Comparison of ENCODE assay signal across 11 cellular contexts in the genomic region with DNA sequence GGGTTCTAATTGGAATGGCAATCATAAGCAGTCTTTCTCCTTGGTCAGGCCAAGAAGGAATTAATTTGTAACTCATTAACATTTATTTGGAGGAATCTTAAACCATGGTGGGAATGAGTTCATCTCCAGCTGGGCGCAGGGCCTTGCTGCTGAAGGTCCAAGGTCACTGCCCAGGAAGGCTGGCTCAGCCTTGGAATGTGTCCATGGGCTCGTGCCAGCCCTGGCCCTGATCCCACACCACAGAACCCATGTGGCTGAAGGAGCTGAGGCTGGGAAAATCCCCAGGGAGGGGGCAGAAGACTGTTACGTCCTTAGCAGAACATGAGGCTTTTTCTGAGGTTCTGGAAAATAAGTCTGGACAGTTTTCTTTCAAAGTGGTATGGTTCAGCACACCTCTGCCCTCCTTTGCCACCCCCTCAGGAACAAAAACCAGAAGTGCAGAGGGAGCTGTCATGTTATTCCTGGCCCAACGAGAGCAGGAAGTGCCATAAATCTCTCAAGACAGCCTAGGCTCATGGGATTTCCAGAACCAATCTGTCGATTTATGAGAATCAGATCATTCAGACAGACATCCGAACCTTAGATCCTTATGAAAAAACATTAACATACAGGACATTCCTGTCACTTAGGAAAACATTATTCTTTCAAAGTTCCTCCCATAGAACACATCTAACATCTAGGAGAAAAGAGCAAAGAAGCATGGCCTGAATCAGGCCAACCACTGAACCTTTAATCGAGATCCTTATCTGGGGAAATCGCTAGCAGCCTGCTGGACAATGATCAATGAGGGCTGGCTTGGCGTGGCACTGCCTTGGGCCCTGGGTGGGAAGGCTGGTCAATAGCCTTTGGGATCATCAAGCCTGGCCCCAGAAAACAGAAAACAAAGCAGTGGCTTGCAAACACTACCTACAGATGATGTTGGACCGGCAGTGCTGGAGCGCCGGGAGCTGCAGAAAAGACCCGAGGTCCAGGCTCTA.
DNase-seq lines count a peak whose midpoint lies in the region; ATAC-seq, FAIRE-seq and TF ChIP-seq lines count a peak whose summit lies in the region.
"Had no signal": no experiment of that assay in that cellular context is flagged by ENCODE, and none has a peak within 500 bp of the region (broad histone marks: within the 10 kb centered on the region; RNA-seq: fewer than 3 reads in every experiment).

No MANE protein-coding gene starts in this region.

- no peaks in the 10 kb centered on the region for H3K27me3 ChIP-seq in RWPE2 (ENCODE audit: insufficient read depth, poor library complexity, severe bottlenecking)
- no peaks in the 10 kb centered on the region for H3K27me3 ChIP-seq in pancreas

- intact Hi-C loops in pancreas (cut with DNase I) = no loop called here

- H3K36me3 ChIP-seq in RWPE2 (ENCODE audit: low read depth) (no peaks in the 10 kb centered on the region), pancreas (no peaks in the 10 kb centered on the region)

- H3K4me1 ChIP-seq in RWPE2 (ENCODE audit: insufficient read depth, poor library complexity, severe bottlenecking) (no peaks in the 10 kb centered on the region), pancreas (peaks cover 34 to 51% (median 50%) of the 10 kb centered on the region in 3 donors)

- FAIRE-seq in pancreas (lab: Jason Lieb, UNC) = no peak

- H3K27ac ChIP-seq in C4-2B (peak overlapping the region; percentile 25; the same call in 1 of the 2 replicates), RWPE2 (ENCODE audit: poor library complexity, severe bottlenecking) (no peak overlapping the region), pancreas (peak overlapping the region; percentile 52 to 84 (median 68))

- no peak for DNase-seq in RWPE2 (ENCODE audit: low spot score)
- peak; percentile 53 for DNase-seq in fibroblast of villous mesenchyme (ENCODE audit: low read depth)
- peak; percentile 88 to 97 (median 94) for DNase-seq in pancreas
- no peak for DNase-seq in activated T-cell treated with anti-CD3 and anti-CD28 coated beads for 4 hours
- DNase-seq: DMS79 treated with DMSO at 0.1 percent for 48 hours, HFFc6, T-helper 1 cell had no signal

- 32 to 34% methylated on average over 13 of the region's 13 CpGs for WGBS in pancreas, 2 donors

- peak; percentile 52; the same call in 1 of the 3 replicates for ATAC-seq in RWPE2 (ENCODE audit: low read depth)
- peak; percentile 87 to 95 (median 94) for ATAC-seq in pancreas
- no peak for ATAC-seq in GM18861 (IDR thresholded peaks at IDR 0.05; ENCODE audit: unreplicated experiment)
- ATAC-seq in GM21447 (IDR thresholded peaks at IDR 0.05; ENCODE audit: unreplicated experiment) = no peak
- no peak for ATAC-seq in GM18517 (IDR thresholded peaks at IDR 0.05; ENCODE audit: unreplicated experiment)

- TF ChIP-seq CTCF in C4-2B (conservative IDR thresholded peaks at IDR 0.05) = no peak
- no peak for TF ChIP-seq CTCF in RWPE2 (IDR thresholded peaks at IDR 0.05; ENCODE audit: poor library complexity, severe bottlenecking)
- no peak for TF ChIP-seq CTCF in fibroblast of villous mesenchyme (IDR thresholded peaks at IDR 0.05; ENCODE audit: insufficient read depth, low read depth, low read length)
- no peak for TF ChIP-seq CTCF in pancreas (IDR thresholded peaks at IDR 0.05)

- H3K4me3 ChIP-seq in RWPE2 (ENCODE audit: severe bottlenecking) = no peak overlapping the region
- no peak overlapping the region for H3K4me3 ChIP-seq in fibroblast of villous mesenchyme (ENCODE audit: low read depth, low read length)
- H3K4me3 ChIP-seq in pancreas = no peak overlapping the region

- no peaks in the 10 kb centered on the region for H3K9me3 ChIP-seq in RWPE2 (ENCODE audit: severe bottlenecking)
- no peaks in the 10 kb centered on the region for H3K9me3 ChIP-seq in pancreas

Comparison
In these comparisons a context has a peak if more than half of its experiments do, and no peak if none do; other contexts are left out.
1. ATAC-seq: peak in RWPE2 (single experiment) and pancreas (4 of 4); none in GM18861 (single experiment), GM21447 (single experiment) and GM18517 (single experiment).
2. DNase-seq: peak in fibroblast of villous mesenchyme (single experiment) and pancreas (6 of 6); none in RWPE2 (single experiment) and activated T-cell treated with anti-CD3 and anti-CD28 coated beads for 4 hours (single experiment).